In genomic region chr3:2645001-2645400, GRCh38 we compare ENCODE assay signal across 3 cellular contexts.
"Had no signal": no experiment of that assay in that cellular context is flagged by ENCODE, and none has a peak within 500 bp of the region (broad histone marks: within the 10 kb centered on the region; RNA-seq: fewer than 3 reads in every experiment).

No MANE protein-coding gene starts in this region.

- H3K4me3 ChIP-seq: GM12878 had no signal

- DNase-seq: GDM1, GF-D8 had no signal
